ENCODE assay signal across 15 cellular contexts in genomic region chr11:133719532-133720235, GRCh38.
DNase-seq lines count a peak whose midpoint lies in the region; ATAC-seq lines count a peak whose summit lies in the region.
"Had no signal": no experiment of that assay in that cellular context is flagged by ENCODE, and none has a peak within 500 bp of the region (broad histone marks: within the 10 kb centered on the region; RNA-seq: fewer than 3 reads in every experiment).

No MANE protein-coding gene starts in this region.

- no peaks in the 10 kb centered on the region for H3K79me2 ChIP-seq in mesendoderm (ENCODE audit: control insufficient read depth, insufficient read depth, low read length)
- peaks cover 4% of the 10 kb centered on the region for H3K79me2 ChIP-seq in trophoblast cell (ENCODE audit: control insufficient read depth, insufficient read depth, low read length, poor library complexity)

- no peaks in the 10 kb centered on the region for H3K27me3 ChIP-seq in mesendoderm (ENCODE audit: insufficient read depth, low read length, poor library complexity)
- no peaks in the 10 kb centered on the region for H3K27me3 ChIP-seq in trophoblast cell (ENCODE audit: insufficient read depth, low read length)

- no peak overlapping the region for H3K23ac ChIP-seq in mesendoderm (ENCODE audit: low read length)
- no peak overlapping the region for H3K23ac ChIP-seq in trophoblast cell (ENCODE audit: low read length)

- no peak overlapping the region for H3K9ac ChIP-seq in mesendoderm (ENCODE audit: low read length)
- no peak overlapping the region for H3K9ac ChIP-seq in trophoblast cell (ENCODE audit: low read length)

- H3K36me3 ChIP-seq in mesendoderm (ENCODE audit: control insufficient read depth, insufficient read depth, low read length): no peaks in the 10 kb centered on the region
- H3K36me3 ChIP-seq in trophoblast cell (ENCODE audit: control insufficient read depth in 1 of 2, insufficient read depth in 2 of 2, low read length in 2 of 2): no peaks in the 10 kb centered on the region
- H3K36me3 ChIP-seq: HAP-1 had no signal

- no peak overlapping the region for H3K4me3 ChIP-seq in mesendoderm (ENCODE audit: low read length)
- H3K4me3 ChIP-seq in trophoblast cell (ENCODE audit: low read depth, low read length): no peak overlapping the region
- H3K4me3 ChIP-seq: HAP-1 had no signal

- ATAC-seq in HG03571 (IDR thresholded peaks at IDR 0.05; ENCODE audit: unreplicated experiment) (no peak), GM21447 (IDR thresholded peaks at IDR 0.05; ENCODE audit: unreplicated experiment) (no peak)

- H3K27ac ChIP-seq in mesendoderm (ENCODE audit: low read depth, low read length) (no peak overlapping the region), trophoblast cell (ENCODE audit: low read depth, low read length) (peak overlapping the region; percentile 82)

- no peak overlapping the region for H3K4ac ChIP-seq in mesendoderm (ENCODE audit: low read depth, low read length)
- peak overlapping the region; percentile 22 for H3K4ac ChIP-seq in trophoblast cell (ENCODE audit: low read depth, low read length)

- WGBS in mesendoderm (ENCODE audit: extremely low coverage, insufficient coverage, low lambda C conversion rate): no CpG with 5 or more reads among the region's 17 CpGs
- WGBS in trophoblast cell (ENCODE audit: extremely low coverage, insufficient coverage, insufficient read length): no CpG with 5 or more reads among the region's 17 CpGs

- H4K91ac ChIP-seq in trophoblast cell (ENCODE audit: low read depth, low read length): peak overlapping the region; percentile 90

- no peak overlapping the region for H3K56ac ChIP-seq in mesendoderm (ENCODE audit: low read length)

- peak overlapping the region; percentile 20 for H2AFZ ChIP-seq in trophoblast cell (ENCODE audit: insufficient read depth, low read length, poor library complexity)

- H2BK120ac ChIP-seq in mesendoderm (ENCODE audit: low read depth, low read length) (no peak overlapping the region), trophoblast cell (ENCODE audit: insufficient read depth, low read length, poor library complexity) (peak overlapping the region; percentile 81)

- no peaks in the 10 kb centered on the region for H3K79me1 ChIP-seq in mesendoderm (ENCODE audit: low read length)
- peaks cover 37% of the 10 kb centered on the region for H3K79me1 ChIP-seq in trophoblast cell (ENCODE audit: low read length)

- no peak overlapping the region for H2BK5ac ChIP-seq in mesendoderm (ENCODE audit: low read length)
- peak overlapping the region; percentile 42 for H2BK5ac ChIP-seq in trophoblast cell (ENCODE audit: low read depth, low read length, poor library complexity)

- peak overlapping the region; percentile 87 for H2BK12ac ChIP-seq in trophoblast cell (ENCODE audit: low read length)

- H4K12ac ChIP-seq in trophoblast cell (ENCODE audit: low read depth, low read length): peak overlapping the region; percentile 28

- no peak overlapping the region for H2BK15ac ChIP-seq in mesendoderm (replicated peaks; ENCODE audit: low read depth)

- H3K4me1 ChIP-seq in mesendoderm (ENCODE audit: control insufficient read depth, low read depth, low read length) (no peaks in the 10 kb centered on the region), trophoblast cell (ENCODE audit: control insufficient read depth in 1 of 2, insufficient read depth in 2 of 2, low read length in 2 of 2) (peaks cover 24 to 25% of the 10 kb centered on the region in 2 experiments)
- H3K4me1 ChIP-seq: HAP-1 had no signal

- peak overlapping the region; percentile 73 for H3K14ac ChIP-seq in trophoblast cell (ENCODE audit: low read length)

- no peaks in the 10 kb centered on the region for H3K9me3 ChIP-seq in trophoblast cell (ENCODE audit: insufficient read depth, low read depth, low read length)
- H3K9me3 ChIP-seq: HAP-1 had no signal

- DNase-seq in ecto neural progenitor cell (ENCODE audit: low spot score): peak; percentile 23
- peak; percentile 34 for DNase-seq in mesendoderm
- no peak for DNase-seq in trophoblast cell
- DNase-seq in activated CD8-positive, alpha-beta memory T cell treated with anti-CD3 and anti-CD28 coated beads, Interleukin-2, amount 50 U/mL, for 48 hours: no peak
- DNase-seq: C1 segment of cervical spinal cord; Calu3; CD4-positive, alpha-beta memory T cell; COR-L47; DMS53; DMS79 treated with DMSO at 0.1 percent for 48 hours; GOT3; HFFc6 had no signal

- H3K4me2 ChIP-seq in mesendoderm (ENCODE audit: low read length): no peak overlapping the region
- H3K4me2 ChIP-seq in trophoblast cell (ENCODE audit: low read length): no peak overlapping the region

- no peak overlapping the region for H4K5ac ChIP-seq in mesendoderm (ENCODE audit: low read length)

- H3K18ac ChIP-seq in mesendoderm (ENCODE audit: low read length) (no peak overlapping the region), trophoblast cell (ENCODE audit: low read length) (peak overlapping the region; percentile 28)

- no peak overlapping the region for H4K8ac ChIP-seq in mesendoderm (ENCODE audit: low read depth, low read length)
- peak overlapping the region; percentile 15 for H4K8ac ChIP-seq in trophoblast cell (ENCODE audit: low read depth, low read length)

- H2AK5ac ChIP-seq in mesendoderm (ENCODE audit: low read length) (no peak overlapping the region), trophoblast cell (ENCODE audit: low read length) (peak overlapping the region; percentile 43)

Comparison
In these comparisons a context has a peak if more than half of its experiments do, and no peak if none do; other contexts are left out.
1. DNase-seq: peak in ecto neural progenitor cell (single experiment) and mesendoderm (single experiment); none in trophoblast cell (0 of 2) and activated CD8-positive, alpha-beta memory T cell treated with anti-CD3 and anti-CD28 coated beads, Interleukin-2, amount 50 U/mL, for 48 hours (single experiment).